In genomic region chr12:110102255-110102654, GRCh38 we compare ENCODE assay signal across 9 cellular contexts. TPM values are rescaled to one million over a fixed set of nuclear protein-coding genes. Genes with fewer than 3 reads are reported as not detected.
DNase-seq lines count a peak whose midpoint lies in the region; FAIRE-seq and TF ChIP-seq lines count a peak whose summit lies in the region.
"Had no signal": no experiment of that assay in that cellular context is flagged by ENCODE, and none has a peak within 500 bp of the region (broad histone marks: within the 10 kb centered on the region; RNA-seq: fewer than 3 reads in every experiment).

No MANE protein-coding gene starts in this region.

- no peaks in the 10 kb centered on the region for H3K9me3 Mint-ChIP-seq in activated CD4-positive, alpha-beta memory T cell treated with anti-CD3 and anti-CD28 coated beads, Interleukin-2, amount 10 ng/mL, durations not matched to agents 7 days and 5 days

- no peak overlapping the region for H3K27ac Mint-ChIP-seq in activated CD4-positive, alpha-beta memory T cell treated with anti-CD3 and anti-CD28 coated beads, Interleukin-2, amount 10 ng/mL, durations not matched to agents 7 days and 5 days

- DNase-seq in AG20443 (ENCODE audit: low spot score), result peak; percentile 38
- DNase-seq in GM12892 (ENCODE audit: insufficient read length), result peak; percentile 16
- DNase-seq in NCI-H460 (ENCODE audit: extremely low read depth, low read depth), result peak; percentile 72
- DNase-seq in activated CD4-positive, alpha-beta memory T cell treated with anti-CD3 and anti-CD28 coated beads, Interleukin-2, amount 10 ng/mL, durations not matched to agents 7 days and 5 days, result peak; percentile 48
- peak; percentile 46 for DNase-seq in globus pallidus (ENCODE audit: low spot score)
- peak; percentile 66 for DNase-seq in stimulated activated CD4-positive, alpha-beta T cell treated with anti-CD3 and anti-CD28 coated beads, Interleukin-15, amount 100 ng/mL, for 24 hours
- DNase-seq in hippocampal formation (lab: John Stamatoyannopoulos, UW), result no peak
- DNase-seq in OCI-M2 (lab: John Stamatoyannopoulos, UW; ENCODE audit: unreplicated experiment), result no peak

- no peak overlapping the region for H3K4me3 Mint-ChIP-seq in activated CD4-positive, alpha-beta memory T cell treated with anti-CD3 and anti-CD28 coated beads, Interleukin-2, amount 10 ng/mL, durations not matched to agents 7 days and 5 days

- H3K36me3 Mint-ChIP-seq in activated CD4-positive, alpha-beta memory T cell treated with anti-CD3 and anti-CD28 coated beads, Interleukin-2, amount 10 ng/mL, durations not matched to agents 7 days and 5 days (ENCODE audit: low read depth), result no peaks in the 10 kb centered on the region

- POLR2A ChIA-PET in activated CD4-positive, alpha-beta memory T cell treated with anti-CD3 and anti-CD28 coated beads, Interleukin-2, amount 10 ng/mL, durations not matched to agents 7 days and 5 days (lab: Charles Lee), result interaction anchor here (1.0 to 1.5 kb wide), 2 partner anchors 21 to 141 kb away, joined by 3 read pairs; no protein-coding TSS in a partner anchor

- TF ChIP-seq POLR2A in GM12892 (IDR thresholded peaks at IDR 0.05; ENCODE audit: low read depth, low read length), result no peak

- CTCF ChIA-PET in activated CD4-positive, alpha-beta memory T cell treated with anti-CD3 and anti-CD28 coated beads, Interleukin-2, amount 10 ng/mL, durations not matched to agents 7 days and 5 days (lab: Charles Lee), result interaction anchor here (1.1 to 2.3 kb wide), 6 partner anchors 9 to 626 kb away, joined by 3 to 39 read pairs (median 5); partner anchors contain the start of gene IFT81

- no peak for FAIRE-seq in GM12892 (lab: Jason Lieb, UNC)
- FAIRE-seq: islet of Langerhans had no signal

- peaks cover 11% of the 10 kb centered on the region for H3K4me1 Mint-ChIP-seq in activated CD4-positive, alpha-beta memory T cell treated with anti-CD3 and anti-CD28 coated beads, Interleukin-2, amount 10 ng/mL, durations not matched to agents 7 days and 5 days

- no peaks in the 10 kb centered on the region for H3K27me3 Mint-ChIP-seq in activated CD4-positive, alpha-beta memory T cell treated with anti-CD3 and anti-CD28 coated beads, Interleukin-2, amount 10 ng/mL, durations not matched to agents 7 days and 5 days

RNA-seq across cellular contexts. Expression of gene IFT81, which starts 21.9 kb away (rescaled TPM):
- polyA plus RNA-seq in GM12892 (2012; ENCODE audit: missing spikeins), result 10.2 TPM
- total RNA-seq in NCI-H460 (2014; rRNA removed; shearing (Covaris generic)), result 10.3 and 10.9 TPM in 2 replicates
- 15.7 and 16.2 TPM in 2 replicates for polyA plus RNA-seq in NCI-H460 (2014; cell fraction: nucleus; rRNA removed)
- total RNA-seq in activated CD4-positive, alpha-beta memory T cell treated with anti-CD3 and anti-CD28 coated beads, Interleukin-2, amount 10 ng/mL, durations not matched to agents 7 days and 5 days, result 1 to 10 TPM; 2.0 to 2.6 TPM

RNA-seq across cellular contexts. Expression of gene C12orf76, which starts 53.9 kb away (rescaled TPM):
- polyA plus RNA-seq in GM12892 (2012; ENCODE audit: missing spikeins), result 14.7 TPM
- 17.2 and 19.3 TPM in 2 replicates for total RNA-seq in NCI-H460 (2014; rRNA removed; shearing (Covaris generic))
- polyA plus RNA-seq in NCI-H460 (2014; cell fraction: nucleus; rRNA removed), result 16.1 and 37.0 TPM in 2 replicates
- 10 to 100 TPM; 26.2 to 29.1 TPM for total RNA-seq in activated CD4-positive, alpha-beta memory T cell treated with anti-CD3 and anti-CD28 coated beads, Interleukin-2, amount 10 ng/mL, durations not matched to agents 7 days and 5 days

Comparison
In these comparisons a context has a peak if more than half of its experiments do, and no peak if none do; other contexts are left out.
1. DNase-seq: peak in AG20443 (single experiment), GM12892 (single experiment), NCI-H460 (single experiment), activated CD4-positive, alpha-beta memory T cell treated with anti-CD3 and anti-CD28 coated beads, Interleukin-2, amount 10 ng/mL, durations not matched to agents 7 days and 5 days (single experiment), globus pallidus (single experiment) and stimulated activated CD4-positive, alpha-beta T cell treated with anti-CD3 and anti-CD28 coated beads, Interleukin-15, amount 100 ng/mL, for 24 hours (single experiment); none in hippocampal formation (0 of 2) and OCI-M2 (single experiment).